22 cellular contexts compared by ENCODE assay signal in genomic region chr17:67198131-67198530, GRCh38. TPM values are rescaled to one million over a fixed set of nuclear protein-coding genes. Genes with fewer than 3 reads are reported as not detected.
A peak's percentile ranks its signal among the peaks of the same experiment; 100 is the strongest.
DNase-seq lines count a peak whose midpoint lies in the region; TF ChIP-seq lines count a peak whose summit lies in the region.
"Had no signal": no experiment of that assay in that cellular context is flagged by ENCODE, and none has a peak within 500 bp of the region (broad histone marks: within the 10 kb centered on the region; RNA-seq: fewer than 3 reads in every experiment).

No MANE protein-coding gene starts in this region.

- H4K5ac ChIP-seq in H9 (ENCODE audit: insufficient read length, low read depth, low read length): no peak overlapping the region

- H2BK12ac ChIP-seq in H9 (ENCODE audit: insufficient read length, low read depth, low read length): no peak overlapping the region

- H3K9me3 ChIP-seq in H9 (ENCODE audit: control insufficient read depth, low read depth, low read length) (no peaks in the 10 kb centered on the region), vagina (no peaks in the 10 kb centered on the region)
- H3K9me3 ChIP-seq: A549, BLaER1 had no signal

- no peaks in the 10 kb centered on the region for H3K23me2 ChIP-seq in H9 (ENCODE audit: insufficient read length, low read depth, low read length, poor library complexity, severe bottlenecking)

- WGBS in H9 (ENCODE audit: extremely low coverage, insufficient read length, low lambda C conversion rate): no CpG with 5 or more reads among the region's 3 CpGs

- no peak overlapping the region for H2BK20ac ChIP-seq in H9 (ENCODE audit: low read depth, low read length, poor library complexity, severe bottlenecking)

- no peaks in the 10 kb centered on the region for H3K79me2 ChIP-seq in H9 (ENCODE audit: insufficient read depth, low read length)

- DNase-seq in DMS 273 (lab: John Stamatoyannopoulos, UW; ENCODE audit: unreplicated experiment) (peak; percentile 10), DMS 273 treated with DMSO at 0.1 percent for 48 hours (lab: John Stamatoyannopoulos, UW) (no peak), H9 (no peak), NCI-H2171 (lab: John Stamatoyannopoulos, UW) (peak; percentile 55), vagina (ENCODE audit: extremely low spot score in 2 of 2) (no peak), SKM-1 treated with dmso at 0.1 percent for 144 hours (lab: John Stamatoyannopoulos, UW; ENCODE audit: unreplicated experiment) (no peak)
- DNase-seq in activated T-helper 1 cell treated with anti-CD3 and anti-CD28 coated beads, Interleukin-12 subunit alpha, Interleukin-12 subunit beta, Interleukin-2, Interleukin-4 antibody, amounts not matched to agents 30 ng/mL and 10 ng/mL and 1 ng/mL, durations not matched to agents 14 hours and 24 hours and 36 hours (ENCODE audit: low spot score): no peak
- DNase-seq: AML-193; Calu3; CD8-positive, alpha-beta T cell; DMS153; DMS79; GDM1; GM23248; HCEC 1CT; HFFc6; KBM-7 had no signal

- no peaks in the 10 kb centered on the region for H3K4me1 ChIP-seq in H9 (ENCODE audit: insufficient read depth, low read length)
- H3K4me1 ChIP-seq in vagina: no peaks in the 10 kb centered on the region

- peaks cover 13 to 33% (median 26%) of the 10 kb centered on the region in 3 experiments; a peak in 6 of 7 replicates for H3K36me3 Mint-ChIP-seq in H9 (ENCODE audit: insufficient read depth in 1 of 3, low read depth in 3 of 3)
- peaks cover 44% of the 10 kb centered on the region for H3K36me3 Mint-ChIP-seq in activated T-helper 1 cell treated with anti-CD3 and anti-CD28 coated beads, Interleukin-12 subunit alpha, Interleukin-12 subunit beta, Interleukin-2, Interleukin-4 antibody, amounts not matched to agents 30 ng/mL and 10 ng/mL and 1 ng/mL, durations not matched to agents 14 hours and 24 hours and 36 hours (ENCODE audit: low read depth)

- no peak overlapping the region for H3K4me2 ChIP-seq in H9 (ENCODE audit: insufficient read depth, insufficient read length, low read length)
- H3K4me2 ChIP-seq: A549, BLaER1 had no signal

- H2AK5ac ChIP-seq in H9 (ENCODE audit: insufficient read length, low read length): no peak overlapping the region

- no peak for TF ChIP-seq POLR2A in vagina (IDR thresholded peaks at IDR 0.05)

- H2AFZ ChIP-seq in H9 (ENCODE audit: low read length): no peak overlapping the region
- H2AFZ ChIP-seq: GM23248 had no signal

- H3K9me3 Mint-ChIP-seq in H9: no peaks in the 10 kb centered on the region
- peaks cover 7% of the 10 kb centered on the region for H3K9me3 Mint-ChIP-seq in activated T-helper 1 cell treated with anti-CD3 and anti-CD28 coated beads, Interleukin-12 subunit alpha, Interleukin-12 subunit beta, Interleukin-2, Interleukin-4 antibody, amounts not matched to agents 30 ng/mL and 10 ng/mL and 1 ng/mL, durations not matched to agents 14 hours and 24 hours and 36 hours
- H3K9me3 Mint-ChIP-seq: CD8-positive, alpha-beta T cell; HFFc6; IgD-negative memory B cell had no signal

- H3K27ac Mint-ChIP-seq in H9: peak overlapping the region in 2 of 3 experiments; percentile 47 to 70; a peak in 2 of 7 replicates
- H3K27ac Mint-ChIP-seq in activated T-helper 1 cell treated with anti-CD3 and anti-CD28 coated beads, Interleukin-12 subunit alpha, Interleukin-12 subunit beta, Interleukin-2, Interleukin-4 antibody, amounts not matched to agents 30 ng/mL and 10 ng/mL and 1 ng/mL, durations not matched to agents 14 hours and 24 hours and 36 hours: no peak overlapping the region
- H3K27ac Mint-ChIP-seq: CD14-positive monocyte; CD8-positive, alpha-beta T cell; HFFc6; IgD-negative memory B cell had no signal

- no peak overlapping the region for H3K18ac ChIP-seq in H9 (ENCODE audit: insufficient read length, low read depth, low read length)

- intact Hi-C loops in vagina (cut with DNase I): no loop called here
- intact Hi-C loops in activated T-helper 1 cell treated with anti-CD3 and anti-CD28 coated beads, Interleukin-12 subunit alpha, Interleukin-12 subunit beta, Interleukin-2, Interleukin-4 antibody, amounts not matched to agents 30 ng/mL and 10 ng/mL and 1 ng/mL, durations not matched to agents 14 hours and 24 hours and 36 hours (cut with micrococcal nuclease): no loop called here

- no peak overlapping the region for H2BK5ac ChIP-seq in H9 (ENCODE audit: insufficient read length, low read length)

- no peaks in the 10 kb centered on the region for H3K27me3 Mint-ChIP-seq in H9 (ENCODE audit: low read depth)
- H3K27me3 Mint-ChIP-seq in activated T-helper 1 cell treated with anti-CD3 and anti-CD28 coated beads, Interleukin-12 subunit alpha, Interleukin-12 subunit beta, Interleukin-2, Interleukin-4 antibody, amounts not matched to agents 30 ng/mL and 10 ng/mL and 1 ng/mL, durations not matched to agents 14 hours and 24 hours and 36 hours (ENCODE audit: insufficient read depth): no peaks in the 10 kb centered on the region
- H3K27me3 Mint-ChIP-seq: IgD-negative memory B cell had no signal

- H3K14ac ChIP-seq in H9 (ENCODE audit: insufficient read depth, low read length): no peak overlapping the region

- H4K8ac ChIP-seq in H9 (replicated peaks; ENCODE audit: insufficient read length, low read depth, low read length): no peak overlapping the region

- H3K4ac ChIP-seq in H9 (ENCODE audit: low read depth, low read length): no peak overlapping the region

- H3K4me3 Mint-ChIP-seq in H9: no peak overlapping the region
- no peak overlapping the region for H3K4me3 Mint-ChIP-seq in activated T-helper 1 cell treated with anti-CD3 and anti-CD28 coated beads, Interleukin-12 subunit alpha, Interleukin-12 subunit beta, Interleukin-2, Interleukin-4 antibody, amounts not matched to agents 30 ng/mL and 10 ng/mL and 1 ng/mL, durations not matched to agents 14 hours and 24 hours and 36 hours
- H3K4me3 Mint-ChIP-seq: CD14-positive monocyte; CD8-positive, alpha-beta T cell; HFFc6; IgD-negative memory B cell had no signal

- no peak overlapping the region for H2BK15ac ChIP-seq in H9 (ENCODE audit: low read depth, low read length)

- no peak overlapping the region for H2BK120ac ChIP-seq in H9 (ENCODE audit: low read depth, low read length, poor library complexity, severe bottlenecking)

- H3K9ac ChIP-seq in H9 (ENCODE audit: extremely low read depth, insufficient read length, low read length): no peak overlapping the region
- H3K9ac ChIP-seq: BLaER1, GM23248 had no signal

- H4K91ac ChIP-seq in H9 (ENCODE audit: insufficient read length, low read depth, low read length): no peak overlapping the region

- H3K56ac ChIP-seq in H9 (ENCODE audit: insufficient read length, low read depth, low read length): no peak overlapping the region

- H3K79me1 ChIP-seq in H9 (ENCODE audit: insufficient read depth, low read depth, low read length, poor library complexity, severe bottlenecking): no peaks in the 10 kb centered on the region

- H3K36me3 ChIP-seq in vagina: peaks cover 0 to 24% of the 10 kb centered on the region in 2 donors

- no peak overlapping the region for H3K27ac ChIP-seq in H9 (ENCODE audit: insufficient read length, low read depth, low read length)
- H3K27ac ChIP-seq in vagina: no peak overlapping the region
- H3K27ac ChIP-seq: 22Rv1, A549, BLaER1, GM23248 had no signal

- H3K4me3 ChIP-seq in vagina: no peak overlapping the region
- H3K4me3 ChIP-seq: A549, BLaER1, GM23248 had no signal

- H3K4me1 Mint-ChIP-seq in H9: no peaks in the 10 kb centered on the region
- peaks cover 13% of the 10 kb centered on the region for H3K4me1 Mint-ChIP-seq in activated T-helper 1 cell treated with anti-CD3 and anti-CD28 coated beads, Interleukin-12 subunit alpha, Interleukin-12 subunit beta, Interleukin-2, Interleukin-4 antibody, amounts not matched to agents 30 ng/mL and 10 ng/mL and 1 ng/mL, durations not matched to agents 14 hours and 24 hours and 36 hours (ENCODE audit: low read depth)
- H3K4me1 Mint-ChIP-seq: CD14-positive monocyte, IgD-negative memory B cell had no signal

- H3K27me3 ChIP-seq in H9 (ENCODE audit: insufficient read depth, low read length) (no peaks in the 10 kb centered on the region), vagina (no peaks in the 10 kb centered on the region)
- H3K27me3 ChIP-seq: BLaER1 had no signal

- H3K23ac ChIP-seq in H9 (ENCODE audit: insufficient read length, low read depth, low read length): no peak overlapping the region

- no peaks in the 10 kb centered on the region for H4K20me1 ChIP-seq in H9 (ENCODE audit: control insufficient read depth, insufficient read depth, insufficient read length)

- H3T11ph ChIP-seq in H9 (ENCODE audit: low read length): no peak overlapping the region

- TF ChIP-seq CTCF in H9 (conservative IDR thresholded peaks at IDR 0.05) (no peak), vagina (IDR thresholded peaks at IDR 0.05) (no peak)

RNA-seq across cellular contexts. Expression of gene HELZ, which starts 46.9 kb away (rescaled TPM):
- total RNA-seq in H9 (2021) (49.3 and 49.8 TPM in 2 replicates), vagina (31.4 TPM)
- total RNA-seq in activated T-helper 1 cell treated with anti-CD3 and anti-CD28 coated beads, Interleukin-12 subunit alpha, Interleukin-12 subunit beta, Interleukin-2, Interleukin-4 antibody, amounts not matched to agents 30 ng/mL and 10 ng/mL and 1 ng/mL, durations not matched to agents 14 hours and 24 hours and 36 hours: 65.8 and 70.4 TPM in 2 replicates

Comparison
In these comparisons a context has a peak if more than half of its experiments do, and no peak if none do; other contexts are left out.
1. DNase-seq: peak in DMS 273 (single experiment) and NCI-H2171 (single experiment); none in DMS 273 treated with DMSO at 0.1 percent for 48 hours (single experiment), H9 (single experiment), vagina (0 of 2), SKM-1 treated with dmso at 0.1 percent for 144 hours (single experiment) and activated T-helper 1 cell treated with anti-CD3 and anti-CD28 coated beads, Interleukin-12 subunit alpha, Interleukin-12 subunit beta, Interleukin-2, Interleukin-4 antibody, amounts not matched to agents 30 ng/mL and 10 ng/mL and 1 ng/mL, durations not matched to agents 14 hours and 24 hours and 36 hours (single experiment).